ENCODE assay signal across 20 cellular contexts in the genomic region with DNA sequence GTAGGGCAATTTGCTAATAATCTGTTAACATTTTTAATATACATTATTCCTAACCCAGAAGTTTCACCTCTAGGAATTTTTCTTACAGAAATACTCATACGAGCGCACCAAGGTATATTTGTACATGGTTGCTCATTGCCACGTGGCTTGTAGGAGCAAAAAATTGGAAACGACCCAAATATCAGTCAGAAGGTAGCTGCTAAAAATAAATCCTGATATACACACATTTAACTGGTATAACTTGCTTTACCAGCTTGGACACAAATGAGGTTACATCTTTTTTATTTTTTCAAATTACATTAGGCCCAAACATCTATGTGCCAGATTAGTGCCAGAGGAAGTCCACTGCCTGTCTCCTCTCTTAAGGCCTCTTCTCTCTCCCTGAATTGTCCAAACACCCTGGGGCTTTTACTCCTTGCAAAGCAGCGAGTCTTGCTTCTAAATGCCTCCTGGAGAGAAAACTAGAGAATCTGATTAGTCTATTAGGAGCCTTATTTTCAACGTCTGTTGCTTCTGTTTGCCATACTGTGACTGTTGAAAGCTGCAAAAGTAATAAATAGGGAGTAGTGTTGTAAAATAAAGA.
DNase-seq lines count a peak whose midpoint lies in the region; TF ChIP-seq lines count a peak whose summit lies in the region.
"Had no signal": no experiment of that assay in that cellular context is flagged by ENCODE, and none has a peak within 500 bp of the region (broad histone marks: within the 10 kb centered on the region; RNA-seq: fewer than 3 reads in every experiment).

No MANE protein-coding gene starts in this region.

- H3K4me3 ChIP-seq in neuron (ENCODE audit: low read length), result no peak overlapping the region
- H3K4me3 ChIP-seq: transverse colon had no signal

- no peak for TF ChIP-seq CTCF in brain (conservative IDR thresholded peaks at IDR 0.05)

- no peaks in the 10 kb centered on the region for H3K27me3 ChIP-seq in neuron (ENCODE audit: insufficient read depth, low read length)
- H3K27me3 ChIP-seq: transverse colon had no signal

- H3K4me1 ChIP-seq in neuron (ENCODE audit: insufficient read depth, low read length), result peaks cover 20% of the 10 kb centered on the region

- H3K9me3 Mint-ChIP-seq in brain, result no peaks in the 10 kb centered on the region
- H3K9me3 Mint-ChIP-seq: activated naive CD8-positive, alpha-beta T cell treated with anti-CD3 and anti-CD28 coated beads, Interleukin-2, amount 50 U/mL, for 24 hours; central memory CD8-positive, alpha-beta T cell; stimulated activated naive B cell treated with anti-CD40 and anti-IgM and Interleukin-4, amounts not matched to agents 10 μg/mL and 1 μg/mL and 100 μg/mL, for 72 hours had no signal

- no peaks in the 10 kb centered on the region for H3K9me3 ChIP-seq in neuron (ENCODE audit: low read length)
- H3K9me3 ChIP-seq: transverse colon had no signal

- peak overlapping the region in 4 of 5 experiments; percentile 12 to 89 (median 66) for H3K27ac Mint-ChIP-seq in brain
- H3K27ac Mint-ChIP-seq: activated naive CD8-positive, alpha-beta T cell treated with anti-CD3 and anti-CD28 coated beads, Interleukin-2, amount 50 U/mL, for 24 hours; progenitor cell of endocrine pancreas; stimulated activated naive B cell treated with anti-CD40 and anti-IgM and Interleukin-4, amounts not matched to agents 10 μg/mL and 1 μg/mL and 100 μg/mL, for 72 hours had no signal

- peaks cover 40% of the 10 kb centered on the region for H3K4me1 Mint-ChIP-seq in brain
- H3K4me1 Mint-ChIP-seq: activated naive CD8-positive, alpha-beta T cell treated with anti-CD3 and anti-CD28 coated beads, Interleukin-2, amount 50 U/mL, for 24 hours had no signal

- peak overlapping the region; percentile 17 for H2AFZ ChIP-seq in neuron (ENCODE audit: low read depth, low read length)

- DNase-seq in DMS53 treated with DMSO at 0.1 percent for 48 hours (lab: John Stamatoyannopoulos, UW; ENCODE audit: unreplicated experiment), result peak; percentile 44
- peak; percentile 30 for DNase-seq in HT-29 (ENCODE audit: low spot score)
- DNase-seq in activated naive CD4-positive, alpha-beta T cell treated with Interleukin-2 at 50 U/mL for 16 hours, result no peak
- no peak for DNase-seq in GOT3 (lab: John Stamatoyannopoulos, UW)
- DNase-seq in D341Med (ENCODE audit: low spot score), result no peak
- DNase-seq: activated CD8-positive, alpha-beta memory T cell treated with anti-CD3 and anti-CD28 coated beads for 24 hours; activated naive CD8-positive, alpha-beta T cell treated with anti-CD3 and anti-CD28 coated beads, Interleukin-2, amount 50 U/mL, for 24 hours; effector CD8-positive, alpha-beta T cell; hippocampal formation; Kasumi-1; left colon; NCI-H1694; stimulated activated CD4-positive, alpha-beta T cell treated with anti-CD3 and anti-CD28 coated beads, Interleukin-12 subunit alpha, Interleukin-12 subunit beta, amount 100 ng/mL, for 4 hours; stimulated activated naive B cell treated with anti-CD40 and anti-IgM and Interleukin-4, amounts not matched to agents 10 μg/mL and 1 μg/mL and 100 μg/mL, for 72 hours; T-helper 1 cell; transverse colon had no signal

- no peaks in the 10 kb centered on the region for H3K36me3 ChIP-seq in neuron (ENCODE audit: insufficient read depth, low read length)
- H3K36me3 ChIP-seq: transverse colon had no signal

- H3K4me3 Mint-ChIP-seq in brain, result peak overlapping the region in 1 of 5 experiments; percentile 5
- H3K4me3 Mint-ChIP-seq: activated naive CD8-positive, alpha-beta T cell treated with anti-CD3 and anti-CD28 coated beads, Interleukin-2, amount 50 U/mL, for 24 hours; central memory CD8-positive, alpha-beta T cell; stimulated activated naive B cell treated with anti-CD40 and anti-IgM and Interleukin-4, amounts not matched to agents 10 μg/mL and 1 μg/mL and 100 μg/mL, for 72 hours had no signal

- no peaks in the 10 kb centered on the region for H3K36me3 Mint-ChIP-seq in brain
- H3K36me3 Mint-ChIP-seq: stimulated activated naive B cell treated with anti-CD40 and anti-IgM and Interleukin-4, amounts not matched to agents 10 μg/mL and 1 μg/mL and 100 μg/mL, for 72 hours had no signal

- no peaks in the 10 kb centered on the region for H3K27me3 Mint-ChIP-seq in brain
- H3K27me3 Mint-ChIP-seq: activated naive CD8-positive, alpha-beta T cell treated with anti-CD3 and anti-CD28 coated beads, Interleukin-2, amount 50 U/mL, for 24 hours; central memory CD8-positive, alpha-beta T cell; progenitor cell of endocrine pancreas; stimulated activated naive B cell treated with anti-CD40 and anti-IgM and Interleukin-4, amounts not matched to agents 10 μg/mL and 1 μg/mL and 100 μg/mL, for 72 hours had no signal

Comparison
In these comparisons a context has a peak if more than half of its experiments do, and no peak if none do; other contexts are left out.
1. DNase-seq: peak in DMS53 treated with DMSO at 0.1 percent for 48 hours (single experiment) and HT-29 (single experiment); none in activated naive CD4-positive, alpha-beta T cell treated with Interleukin-2 at 50 U/mL for 16 hours (single experiment), GOT3 (single experiment) and D341Med (single experiment).